ENCODE assay signal across 17 cellular contexts in the genomic region with DNA sequence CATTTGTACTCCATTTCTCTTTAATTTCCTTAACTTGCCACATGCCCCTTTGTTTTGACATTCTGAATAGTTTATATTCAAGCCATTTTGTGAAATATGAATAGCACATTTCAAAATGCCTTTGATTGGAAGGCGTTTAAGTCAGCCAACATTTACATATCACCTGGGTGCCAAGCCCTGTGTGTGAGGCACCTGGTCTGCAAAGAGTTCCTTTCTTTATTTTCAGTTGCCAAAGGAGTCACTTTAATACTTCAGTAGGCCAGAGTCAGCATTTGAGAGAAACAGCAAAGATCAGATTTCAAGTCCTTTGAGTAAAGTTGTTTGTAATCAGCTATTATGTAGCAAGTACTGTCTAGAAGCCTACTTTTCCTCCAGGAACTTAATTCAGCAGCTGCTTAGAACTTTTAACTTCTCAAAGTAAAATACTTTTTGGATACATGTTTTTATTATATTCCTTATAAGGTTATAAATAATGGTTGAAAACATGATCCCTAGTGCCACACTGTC.
"Had no signal": no experiment of that assay in that cellular context is flagged by ENCODE, and none has a peak within 500 bp of the region (broad histone marks: within the 10 kb centered on the region; RNA-seq: fewer than 3 reads in every experiment).

No MANE protein-coding gene starts in this region.

- H3K27ac ChIP-seq: epithelial cell of prostate, prostate gland had no signal

- H3K4me3 ChIP-seq: prostate gland, transverse colon had no signal

- H3K27ac Mint-ChIP-seq: dendritic cell treated with granulocyte-macrophage colony-stimulating factor and Interleukin-4, amounts not matched to agents 40 ng/mL and 50 ng/mL, for 4 days; effector memory CD8-positive, alpha-beta T cell had no signal

- ATAC-seq: activated CD4-positive, CD25-positive, alpha-beta regulatory T cell treated with anti-CD3 and anti-CD28 coated beads, Interleukin-2, amount 50 U/mL, for 24 hours; effector memory CD8-positive, alpha-beta T cell; left colon; right cardiac atrium had no signal

- DNase-seq: activated naive CD4-positive, alpha-beta T cell treated with Interleukin-2 at 50 U/mL for 16 hours; aorta; effector memory CD8-positive, alpha-beta T cell; left colon; midbrain; right cardiac atrium; small intestine; stimulated activated CD4-positive, alpha-beta T cell treated with anti-CD3 and anti-CD28 coated beads, Interleukin-4, amount 100 ng/mL, for 24 hours; stimulated activated naive CD4-positive, alpha-beta T cell treated with Interleukin-2 at 50 U/mL for 16 hours; substantia nigra; T-helper 9 cell; transverse colon had no signal

- H3K27me3 ChIP-seq: transverse colon had no signal

- H3K4me1 ChIP-seq: prostate gland had no signal

- H3K9me3 Mint-ChIP-seq: dendritic cell treated with granulocyte-macrophage colony-stimulating factor and Interleukin-4, amounts not matched to agents 40 ng/mL and 50 ng/mL, for 4 days; effector memory CD8-positive, alpha-beta T cell; neural crest cell had no signal

- H3K4me3 Mint-ChIP-seq: dendritic cell treated with granulocyte-macrophage colony-stimulating factor and Interleukin-4, amounts not matched to agents 40 ng/mL and 50 ng/mL, for 4 days; effector memory CD8-positive, alpha-beta T cell; neural crest cell had no signal

- H3K9me3 ChIP-seq: prostate gland, transverse colon had no signal

- H3K36me3 ChIP-seq: prostate gland, transverse colon had no signal

- H3K27me3 Mint-ChIP-seq: dendritic cell treated with granulocyte-macrophage colony-stimulating factor and Interleukin-4, amounts not matched to agents 40 ng/mL and 50 ng/mL, for 4 days; effector memory CD8-positive, alpha-beta T cell had no signal
